7 cellular contexts compared by ENCODE assay signal in genomic region chr1:110962892-110963665, GRCh38. TPM values are rescaled to one million over a fixed set of nuclear protein-coding genes. Genes with fewer than 3 reads are reported as not detected.
A peak's percentile ranks its signal among the peaks of the same experiment; 100 is the strongest.
DNase-seq lines count a peak whose midpoint lies in the region; ATAC-seq and TF ChIP-seq lines count a peak whose summit lies in the region.

No MANE protein-coding gene starts in this region.

- peaks cover 28% of the 10 kb centered on the region for H3K4me1 Mint-ChIP-seq in activated CD4-positive, alpha-beta T cell treated with anti-CD3 and anti-CD28 coated beads, Interleukin-2, amount 10 ng/mL, durations not matched to agents 24 days and 14 days

- H3K27ac Mint-ChIP-seq in activated CD4-positive, alpha-beta T cell treated with anti-CD3 and anti-CD28 coated beads, Interleukin-2, amount 10 ng/mL, durations not matched to agents 24 days and 14 days = peak overlapping the region; percentile 97

- peaks cover 50% of the 10 kb centered on the region for H3K36me3 Mint-ChIP-seq in activated CD4-positive, alpha-beta T cell treated with anti-CD3 and anti-CD28 coated beads, Interleukin-2, amount 10 ng/mL, durations not matched to agents 24 days and 14 days (ENCODE audit: low read depth)

- peak overlapping the region; percentile 89 for H3K4me3 Mint-ChIP-seq in activated CD4-positive, alpha-beta T cell treated with anti-CD3 and anti-CD28 coated beads, Interleukin-2, amount 10 ng/mL, durations not matched to agents 24 days and 14 days

- H3K27me3 ChIP-seq in colonic mucosa = no peaks in the 10 kb centered on the region

- TF ChIP-seq CTCF in colonic mucosa (IDR thresholded peaks at IDR 0.05) = no peak

- intact Hi-C loops in activated CD4-positive, alpha-beta T cell treated with anti-CD3 and anti-CD28 coated beads, Interleukin-2, amount 10 ng/mL, durations not matched to agents 24 days and 14 days (cut with micrococcal nuclease) = loop anchor here (1.0 to 10.0 kb wide), 6 partner anchors 88 to 328 kb away; partner anchors contain the start of genes CEPT1, DENND2D and DRAM2
- intact Hi-C loops in colonic mucosa (cut with DNase I) = no loop called here

- H3K27me3 Mint-ChIP-seq in activated CD4-positive, alpha-beta T cell treated with anti-CD3 and anti-CD28 coated beads, Interleukin-2, amount 10 ng/mL, durations not matched to agents 24 days and 14 days = peaks cover 3% of the 10 kb centered on the region

- H3K36me3 ChIP-seq in colonic mucosa = no peaks in the 10 kb centered on the region

- ATAC-seq in GM18858 (IDR thresholded peaks at IDR 0.05; ENCODE audit: unreplicated experiment) = peak; percentile 11
- peak; percentile 27 for ATAC-seq in HG03108 (IDR thresholded peaks at IDR 0.05; ENCODE audit: unreplicated experiment)

- peak overlapping the region; percentile 54 for H3K4me3 ChIP-seq in colonic mucosa

- peak overlapping the region; percentile 62 to 65 for H3K9ac ChIP-seq in colonic mucosa (ENCODE audit: low read depth in 2 of 2, low read length in 2 of 2)

- no peaks in the 10 kb centered on the region for H3K4me1 ChIP-seq in colonic mucosa

- H3K27ac ChIP-seq in colonic mucosa = peak overlapping the region; percentile 89

- H3K9me3 ChIP-seq in colonic mucosa = no peaks in the 10 kb centered on the region

- peak; percentile 40 to 75 for DNase-seq in NCI-H446 (lab: John Stamatoyannopoulos, UW)
- peak; percentile 89 for DNase-seq in activated CD4-positive, alpha-beta T cell treated with anti-CD3 and anti-CD28 coated beads, Interleukin-2, amount 10 ng/mL, durations not matched to agents 24 days and 14 days
- DNase-seq in colonic mucosa = peak; percentile 54
- peak; percentile 84 for DNase-seq in left kidney (ENCODE audit: low read depth, low spot score)
- peak; percentile 56 for DNase-seq in stimulated activated CD4-positive, alpha-beta T cell treated with anti-CD3 and anti-CD28 coated beads, Interleukin-1b, Interleukin-23, amount 100 ng/mL, for 48 hours

- H3K9me3 Mint-ChIP-seq in activated CD4-positive, alpha-beta T cell treated with anti-CD3 and anti-CD28 coated beads, Interleukin-2, amount 10 ng/mL, durations not matched to agents 24 days and 14 days = peaks cover 34% of the 10 kb centered on the region

RNA-seq across cellular contexts. Expression of gene LRIF1, which starts 0.6 kb away (rescaled TPM):
- 14.0 and 14.4 TPM in 2 replicates for total RNA-seq in activated CD4-positive, alpha-beta T cell treated with anti-CD3 and anti-CD28 coated beads, Interleukin-2, amount 10 ng/mL, durations not matched to agents 24 days and 14 days
- 10 to 100 TPM in 1 of 2 donors, 1 to 10 TPM in 1; 8.9 to 13.0 TPM for total RNA-seq in colonic mucosa

Comparison
In these comparisons a context has a peak if more than half of its experiments do, and no peak if none do; other contexts are left out.
1. Peak in every context shown above with its lines: DNase-seq, ATAC-seq, H3K4me3 ChIP-seq and H3K27ac ChIP-seq.